Comparison of ENCODE assay signal across 1 cellular context in the genomic region with DNA sequence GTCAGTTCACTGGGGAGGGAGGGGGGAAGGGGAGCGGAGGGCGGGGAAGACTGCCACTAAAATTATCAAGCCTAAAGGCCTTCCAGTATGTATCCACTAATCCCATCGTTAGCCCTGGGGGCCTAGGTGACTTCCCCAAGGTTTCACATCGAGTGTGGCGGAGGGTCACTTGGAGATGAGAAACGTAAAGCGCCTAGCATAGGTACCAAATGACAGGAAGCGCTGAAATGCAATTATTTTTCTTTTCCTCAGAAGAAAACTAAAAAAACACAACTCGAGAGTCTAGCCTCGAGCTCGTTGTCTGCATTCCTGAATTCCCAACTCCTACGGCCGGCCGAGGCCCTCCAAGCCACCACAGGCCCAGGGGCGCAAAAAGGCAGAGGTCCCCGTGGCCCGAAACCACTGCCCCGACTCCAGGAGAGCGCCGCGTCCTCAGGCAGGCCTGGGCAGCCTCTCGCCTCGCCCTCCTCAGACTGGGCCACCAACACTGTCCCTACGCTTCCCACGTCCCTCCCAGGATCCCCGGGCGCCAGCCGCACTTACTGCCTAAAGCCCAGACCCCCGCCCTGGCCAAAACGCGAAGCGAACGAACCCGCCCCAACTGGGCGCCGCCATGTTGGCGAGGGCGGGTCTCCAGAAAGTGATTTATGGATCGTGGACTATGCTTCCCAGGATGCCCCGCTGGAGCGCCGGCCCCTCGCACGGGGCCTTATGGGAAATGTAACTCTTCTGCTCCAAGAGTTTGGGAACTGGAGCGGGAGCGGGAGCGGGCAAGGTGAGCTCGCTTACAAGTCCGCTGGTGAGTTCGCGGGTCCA.
TF ChIP-seq lines count a peak whose summit lies in the region.

A gene with protein sequence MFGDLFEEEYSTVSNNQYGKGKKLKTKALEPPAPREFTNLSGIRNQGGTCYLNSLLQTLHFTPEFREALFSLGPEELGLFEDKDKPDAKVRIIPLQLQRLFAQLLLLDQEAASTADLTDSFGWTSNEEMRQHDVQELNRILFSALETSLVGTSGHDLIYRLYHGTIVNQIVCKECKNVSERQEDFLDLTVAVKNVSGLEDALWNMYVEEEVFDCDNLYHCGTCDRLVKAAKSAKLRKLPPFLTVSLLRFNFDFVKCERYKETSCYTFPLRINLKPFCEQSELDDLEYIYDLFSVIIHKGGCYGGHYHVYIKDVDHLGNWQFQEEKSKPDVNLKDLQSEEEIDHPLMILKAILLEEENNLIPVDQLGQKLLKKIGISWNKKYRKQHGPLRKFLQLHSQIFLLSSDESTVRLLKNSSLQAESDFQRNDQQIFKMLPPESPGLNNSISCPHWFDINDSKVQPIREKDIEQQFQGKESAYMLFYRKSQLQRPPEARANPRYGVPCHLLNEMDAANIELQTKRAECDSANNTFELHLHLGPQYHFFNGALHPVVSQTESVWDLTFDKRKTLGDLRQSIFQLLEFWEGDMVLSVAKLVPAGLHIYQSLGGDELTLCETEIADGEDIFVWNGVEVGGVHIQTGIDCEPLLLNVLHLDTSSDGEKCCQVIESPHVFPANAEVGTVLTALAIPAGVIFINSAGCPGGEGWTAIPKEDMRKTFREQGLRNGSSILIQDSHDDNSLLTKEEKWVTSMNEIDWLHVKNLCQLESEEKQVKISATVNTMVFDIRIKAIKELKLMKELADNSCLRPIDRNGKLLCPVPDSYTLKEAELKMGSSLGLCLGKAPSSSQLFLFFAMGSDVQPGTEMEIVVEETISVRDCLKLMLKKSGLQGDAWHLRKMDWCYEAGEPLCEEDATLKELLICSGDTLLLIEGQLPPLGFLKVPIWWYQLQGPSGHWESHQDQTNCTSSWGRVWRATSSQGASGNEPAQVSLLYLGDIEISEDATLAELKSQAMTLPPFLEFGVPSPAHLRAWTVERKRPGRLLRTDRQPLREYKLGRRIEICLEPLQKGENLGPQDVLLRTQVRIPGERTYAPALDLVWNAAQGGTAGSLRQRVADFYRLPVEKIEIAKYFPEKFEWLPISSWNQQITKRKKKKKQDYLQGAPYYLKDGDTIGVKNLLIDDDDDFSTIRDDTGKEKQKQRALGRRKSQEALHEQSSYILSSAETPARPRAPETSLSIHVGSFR (minus strand): TSS at position 642 of the 816 bp plus-strand sequence. CDS start 1,228 bp downstream, outside the sequence.

TF ChIP-seq in K562, 482 proteins besides CTCF, POLR2A, EP300 and RAD21 (continued from another document and continues in another):
- TF ChIP-seq, protein P1, sequence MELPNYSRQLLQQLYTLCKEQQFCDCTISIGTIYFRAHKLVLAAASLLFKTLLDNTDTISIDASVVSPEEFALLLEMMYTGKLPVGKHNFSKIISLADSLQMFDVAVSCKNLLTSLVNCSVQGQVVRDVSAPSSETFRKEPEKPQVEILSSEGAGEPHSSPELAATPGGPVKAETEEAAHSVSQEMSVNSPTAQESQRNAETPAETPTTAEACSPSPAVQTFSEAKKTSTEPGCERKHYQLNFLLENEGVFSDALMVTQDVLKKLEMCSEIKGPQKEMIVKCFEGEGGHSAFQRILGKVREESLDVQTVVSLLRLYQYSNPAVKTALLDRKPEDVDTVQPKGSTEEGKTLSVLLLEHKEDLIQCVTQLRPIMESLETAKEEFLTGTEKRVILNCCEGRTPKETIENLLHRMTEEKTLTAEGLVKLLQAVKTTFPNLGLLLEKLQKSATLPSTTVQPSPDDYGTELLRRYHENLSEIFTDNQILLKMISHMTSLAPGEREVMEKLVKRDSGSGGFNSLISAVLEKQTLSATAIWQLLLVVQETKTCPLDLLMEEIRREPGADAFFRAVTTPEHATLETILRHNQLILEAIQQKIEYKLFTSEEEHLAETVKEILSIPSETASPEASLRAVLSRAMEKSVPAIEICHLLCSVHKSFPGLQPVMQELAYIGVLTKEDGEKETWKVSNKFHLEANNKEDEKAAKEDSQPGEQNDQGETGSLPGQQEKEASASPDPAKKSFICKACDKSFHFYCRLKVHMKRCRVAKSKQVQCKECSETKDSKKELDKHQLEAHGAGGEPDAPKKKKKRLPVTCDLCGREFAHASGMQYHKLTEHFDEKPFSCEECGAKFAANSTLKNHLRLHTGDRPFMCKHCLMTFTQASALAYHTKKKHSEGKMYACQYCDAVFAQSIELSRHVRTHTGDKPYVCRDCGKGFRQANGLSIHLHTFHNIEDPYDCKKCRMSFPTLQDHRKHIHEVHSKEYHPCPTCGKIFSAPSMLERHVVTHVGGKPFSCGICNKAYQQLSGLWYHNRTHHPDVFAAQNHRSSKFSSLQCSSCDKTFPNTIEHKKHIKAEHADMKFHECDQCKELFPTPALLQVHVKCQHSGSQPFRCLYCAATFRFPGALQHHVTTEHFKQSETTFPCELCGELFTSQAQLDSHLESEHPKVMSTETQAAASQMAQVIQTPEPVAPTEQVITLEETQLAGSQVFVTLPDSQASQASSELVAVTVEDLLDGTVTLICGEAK (IDR thresholded peaks at IDR 0.05) = no peak
- TF ChIP-seq, protein P1 (CRISPR knock-in tag; IDR thresholded peaks at IDR 0.05) = no peak
- TF ChIP-seq U2AF1 (optimal IDR thresholded peaks at IDR 0.05; ENCODE audit: low read depth, low read length) = no peak
- TF ChIP-seq EZH2 (IDR thresholded peaks at IDR 0.05; ENCODE audit: borderline replicate concordance, low read depth, low read length) = no peak
- TF ChIP-seq ZNF551 (CRISPR knock-in tag; IDR thresholded peaks at IDR 0.05) = no peak
- peak; percentile 43; the same call in 1 of the 2 replicates for TF ChIP-seq NBN (IDR thresholded peaks at IDR 0.05; ENCODE audit: low read depth)
- TF ChIP-seq ATF6 (CRISPR knock-in tag; IDR thresholded peaks at IDR 0.05) = 0 out of 2 replicates have a peak, but pooled peaks have one; percentile 34
- TF ChIP-seq DACH1 (IDR thresholded peaks at IDR 0.05; ENCODE audit: partially characterized antibody) = no peak
- TF ChIP-seq HDAC6 (IDR thresholded peaks at IDR 0.05; ENCODE audit: low read depth, low read length) = no peak
- TF ChIP-seq POU5F1 (IDR thresholded peaks at IDR 0.05; ENCODE audit: borderline replicate concordance, low read depth, low read length, partially characterized antibody) = no peak
- TF ChIP-seq ZNF274 (IDR thresholded peaks at IDR 0.05; ENCODE audit: borderline replicate concordance, low read depth, low read length) = no peak
- no peak for TF ChIP-seq SMARCB1 (IDR thresholded peaks at IDR 0.05; ENCODE audit: insufficient read length, low read depth)
- TF ChIP-seq TOE1 (IDR thresholded peaks at IDR 0.05; ENCODE audit: borderline replicate concordance) = peak; percentile 44; the same call in 1 of the 2 replicates
- TF ChIP-seq TOE1 (CRISPR knock-in tag; IDR thresholded peaks at IDR 0.05; ENCODE audit: borderline replicate concordance, low read depth) = no peak
- peak; percentile 38; the same call in 1 of the 2 replicates for TF ChIP-seq RB1 (IDR thresholded peaks at IDR 0.05; ENCODE audit: low read depth)
- TF ChIP-seq ATF1 (CRISPR knock-in tag; IDR thresholded peaks at IDR 0.05) = no peak
- TF ChIP-seq ATF1 (tag; IDR thresholded peaks at IDR 0.05) = no peak
- 0 out of 2 replicates have a peak, but pooled peaks have one; percentile 12 for TF ChIP-seq FOXJ2 (tag; IDR thresholded peaks at IDR 0.05)
- TF ChIP-seq PHF8 (IDR thresholded peaks at IDR 0.05; ENCODE audit: borderline replicate concordance, low read length) = peak; percentile 94
- no peak for TF ChIP-seq SMARCA4 (IDR thresholded peaks at IDR 0.05)
- TF ChIP-seq TBP (optimal IDR thresholded peaks at IDR 0.05; ENCODE audit: low read depth, low read length) = peak; percentile 78
- TF ChIP-seq, protein P2, sequence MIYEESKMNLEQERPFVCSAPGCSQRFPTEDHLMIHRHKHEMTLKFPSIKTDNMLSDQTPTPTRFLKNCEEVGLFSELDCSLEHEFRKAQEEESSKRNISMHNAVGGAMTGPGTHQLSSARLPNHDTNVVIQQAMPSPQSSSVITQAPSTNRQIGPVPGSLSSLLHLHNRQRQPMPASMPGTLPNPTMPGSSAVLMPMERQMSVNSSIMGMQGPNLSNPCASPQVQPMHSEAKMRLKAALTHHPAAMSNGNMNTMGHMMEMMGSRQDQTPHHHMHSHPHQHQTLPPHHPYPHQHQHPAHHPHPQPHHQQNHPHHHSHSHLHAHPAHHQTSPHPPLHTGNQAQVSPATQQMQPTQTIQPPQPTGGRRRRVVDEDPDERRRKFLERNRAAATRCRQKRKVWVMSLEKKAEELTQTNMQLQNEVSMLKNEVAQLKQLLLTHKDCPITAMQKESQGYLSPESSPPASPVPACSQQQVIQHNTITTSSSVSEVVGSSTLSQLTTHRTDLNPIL (CRISPR knock-in tag; IDR thresholded peaks at IDR 0.05) = no peak
- TF ChIP-seq HOXB6 (CRISPR knock-in tag; IDR thresholded peaks at IDR 0.05; ENCODE audit: borderline replicate concordance) = no peak
- no peak for TF ChIP-seq TCFL5 (CRISPR knock-in tag; conservative IDR thresholded peaks at IDR 0.05)
- TF ChIP-seq RNF2 (IDR thresholded peaks at IDR 0.05) = 0 out of 2 replicates have a peak, but pooled peaks have one; percentile 22
- peak; percentile 97 for TF ChIP-seq PKNOX1 (IDR thresholded peaks at IDR 0.05)
- TF ChIP-seq MAFF (IDR thresholded peaks at IDR 0.05; ENCODE audit: low read length) = no peak
